ENCODE assay signal across 8 cellular contexts in genomic region chr1:200409203-200409760, GRCh38. TPM values are rescaled to one million over a fixed set of nuclear protein-coding genes. Genes with fewer than 3 reads are reported as not detected.
A peak's percentile ranks its signal among the peaks of the same experiment; 100 is the strongest.
DNase-seq lines count a peak whose midpoint lies in the region; ATAC-seq and TF ChIP-seq lines count a peak whose summit lies in the region.

No MANE protein-coding gene starts in this region.

- H3K4me2 ChIP-seq in DOHH2 (ENCODE audit: low read length), result peak overlapping the region; percentile 80

- TF ChIP-seq POLR2A in NB4 (IDR thresholded peaks at IDR 0.05; ENCODE audit: extremely low read depth, insufficient read length), result no peak

- H3F3A ChIP-seq in DOHH2 (ENCODE audit: control insufficient read depth, insufficient read depth), result peaks cover 17% of the 10 kb centered on the region

- H3K9me3 ChIP-seq in DOHH2 (ENCODE audit: control insufficient read depth, insufficient read depth, low read length), result no peaks in the 10 kb centered on the region
- no peaks in the 10 kb centered on the region for H3K9me3 ChIP-seq in right atrium auricular region

- H4K20me1 ChIP-seq in DOHH2 (ENCODE audit: control insufficient read depth, insufficient read depth, low read depth, low read length), result peaks cover 22% of the 10 kb centered on the region; the same call in 1 of the 2 replicates

- ATAC-seq in GM21723 (IDR thresholded peaks at IDR 0.05; ENCODE audit: unreplicated experiment), result peak; percentile 42

- peaks cover 51% of the 10 kb centered on the region for H3K79me2 ChIP-seq in DOHH2 (ENCODE audit: control insufficient read depth, low read length)

- H3K4me1 ChIP-seq in DOHH2 (ENCODE audit: control insufficient read depth, low read length) (peaks cover 50% of the 10 kb centered on the region), right atrium auricular region (peaks cover 0 to 41% of the 10 kb centered on the region in 2 donors)

- TF ChIP-seq CTCF in DOHH2 (IDR thresholded peaks at IDR 0.05; ENCODE audit: low read depth, low read length, poor library complexity, severe bottlenecking) (no peak), NB4 (IDR thresholded peaks at IDR 0.05; ENCODE audit: low read depth, low read length) (no peak), right atrium auricular region (IDR thresholded peaks at IDR 0.05) (no peak)

- H3K4me3 ChIP-seq in DOHH2 (ENCODE audit: low read length) (peak overlapping the region; percentile 98), NB4 (ENCODE audit: low read depth, low read length) (peak overlapping the region; percentile 71), right atrium auricular region (peak overlapping the region; percentile 84 to 90), skeletal muscle cell (ENCODE audit: low read depth, low read length) (peak overlapping the region; percentile 76)

- peaks cover 47% of the 10 kb centered on the region for H3K36me3 ChIP-seq in DOHH2 (ENCODE audit: control insufficient read depth, low read length)
- peaks cover 8% of the 10 kb centered on the region for H3K36me3 ChIP-seq in right atrium auricular region

- no peaks in the 10 kb centered on the region for H3K9me2 ChIP-seq in DOHH2 (replicated peaks; ENCODE audit: control insufficient read depth, low read length)

- H3K27me3 ChIP-seq in DOHH2 (ENCODE audit: control insufficient read depth, low read length) (no peaks in the 10 kb centered on the region), right atrium auricular region (no peaks in the 10 kb centered on the region)

- H3K27ac ChIP-seq in DOHH2 (ENCODE audit: low read depth, low read length) (peak overlapping the region; percentile 90; the same call in 1 of the 2 replicates), right atrium auricular region (peak overlapping the region; percentile 87 to 88)

- DNase-seq in NB4 (ENCODE audit: low read depth) (peak; percentile 61), right atrium auricular region (ENCODE audit: low spot score) (no peak), skeletal muscle cell (ENCODE audit: low read depth) (no peak), NCI-H128 (lab: John Stamatoyannopoulos, UW; ENCODE audit: unreplicated experiment) (no peak), HT-29 (ENCODE audit: low spot score) (no peak)
- DNase-seq in activated naive CD4-positive, alpha-beta T cell treated with anti-CD3 and anti-CD28 coated beads, Interleukin-2, amount 50 U/mL, for 16 hours, result peak; percentile 45

RNA-seq across cellular contexts. Expression of gene ZNF281, which starts 0.6 kb away (rescaled TPM):
- total RNA-seq in right atrium auricular region, result 10 to 100 TPM in 1 of 2 donors, 1 to 10 TPM in 1; 6.9 to 11.4 TPM
- 5.9 and 6.8 TPM in 2 replicates for total RNA-seq in HT-29 (2014; rRNA removed; shearing (Covaris generic))

Comparison
In these comparisons a context has a peak if more than half of its experiments do, and no peak if none do; other contexts are left out.
1. DNase-seq: peak in NB4 (single experiment) and activated naive CD4-positive, alpha-beta T cell treated with anti-CD3 and anti-CD28 coated beads, Interleukin-2, amount 50 U/mL, for 16 hours (single experiment); none in right atrium auricular region (single experiment), skeletal muscle cell (single experiment), NCI-H128 (single experiment) and HT-29 (single experiment).
2. Peak in every context shown above with its lines, with median percentiles within 50 percentile points of each other: H3K4me3 ChIP-seq.